Comparison of ENCODE assay signal across 17 cellular contexts in genomic region chr11:25860677-25861445, GRCh38.
DNase-seq lines count a peak whose midpoint lies in the region; ATAC-seq and TF ChIP-seq lines count a peak whose summit lies in the region.
"Had no signal": no experiment of that assay in that cellular context is flagged by ENCODE, and none has a peak within 500 bp of the region (broad histone marks: within the 10 kb centered on the region; RNA-seq: fewer than 3 reads in every experiment).

No MANE protein-coding gene starts in this region.

- intact Hi-C loops in left colon (cut with DNase I, micrococcal nuclease) (no loop called here), left cardiac atrium (cut with DNase I) (no loop called here)

- peaks cover 4% of the 10 kb centered on the region for H3K9me3 Mint-ChIP-seq in activated CD8-positive, alpha-beta memory T cell treated with anti-CD3 and anti-CD28 coated beads, Interleukin-2, amount 10 ng/mL, durations not matched to agents 7 days and 5 days (ENCODE audit: low read depth)
- peaks cover 4 to 10% of the 10 kb centered on the region in 2 donors for H3K9me3 Mint-ChIP-seq in activated naive CD4-positive, alpha-beta T cell treated with anti-CD3 and anti-CD28 coated beads, Interleukin-2, amount 50 U/mL, for 72 hours

- H3K36me3 Mint-ChIP-seq in activated CD8-positive, alpha-beta memory T cell treated with anti-CD3 and anti-CD28 coated beads, Interleukin-2, amount 10 ng/mL, durations not matched to agents 7 days and 5 days, result no peaks in the 10 kb centered on the region
- H3K36me3 Mint-ChIP-seq in activated naive CD4-positive, alpha-beta T cell treated with anti-CD3 and anti-CD28 coated beads, Interleukin-2, amount 50 U/mL, for 72 hours, result no peaks in the 10 kb centered on the region

- H3K4me1 Mint-ChIP-seq in activated CD8-positive, alpha-beta memory T cell treated with anti-CD3 and anti-CD28 coated beads, Interleukin-2, amount 10 ng/mL, durations not matched to agents 7 days and 5 days, result no peaks in the 10 kb centered on the region

- H3K27ac Mint-ChIP-seq in activated CD8-positive, alpha-beta memory T cell treated with anti-CD3 and anti-CD28 coated beads, Interleukin-2, amount 10 ng/mL, durations not matched to agents 7 days and 5 days, result no peak overlapping the region
- H3K27ac Mint-ChIP-seq in activated naive CD4-positive, alpha-beta T cell treated with anti-CD3 and anti-CD28 coated beads, Interleukin-2, amount 50 U/mL, for 72 hours, result no peak overlapping the region
- H3K27ac Mint-ChIP-seq: activated T-cell treated with anti-CD3 and anti-CD28 coated beads, Interleukin-2, amount 50 U/mL, for 24 hours had no signal

- H3K4me3 Mint-ChIP-seq in activated CD8-positive, alpha-beta memory T cell treated with anti-CD3 and anti-CD28 coated beads, Interleukin-2, amount 10 ng/mL, durations not matched to agents 7 days and 5 days, result no peak overlapping the region
- H3K4me3 Mint-ChIP-seq: activated T-cell treated with anti-CD3 and anti-CD28 coated beads, Interleukin-2, amount 50 U/mL, for 24 hours had no signal

- TF ChIP-seq CTCF in choroid plexus epithelial cell (conservative IDR thresholded peaks at IDR 0.05; ENCODE audit: low read depth, low read length), result no peak

- ATAC-seq in left colon (peak; percentile 84), left cardiac atrium (no peak)
- no peak for ATAC-seq in activated CD8-positive, alpha-beta memory T cell treated with anti-CD3 and anti-CD28 coated beads, Interleukin-2, amount 10 ng/mL, durations not matched to agents 7 days and 5 days
- ATAC-seq in activated naive CD4-positive, alpha-beta T cell treated with anti-CD3 and anti-CD28 coated beads, Interleukin-2, amount 50 U/mL, for 72 hours, result no peak
- ATAC-seq: gastrocnemius medialis, upper lobe of right lung had no signal

- CTCF ChIA-PET in activated CD8-positive, alpha-beta memory T cell treated with anti-CD3 and anti-CD28 coated beads, Interleukin-2, amount 10 ng/mL, durations not matched to agents 7 days and 5 days (lab: Charles Lee), result no interaction called here

- DNase-seq in DMS79 (lab: John Stamatoyannopoulos, UW), result peak; percentile 52
- DNase-seq in NCI-H2227 (lab: John Stamatoyannopoulos, UW; ENCODE audit: unreplicated experiment), result peak; percentile 31
- peak; percentile 80 for DNase-seq in choroid plexus epithelial cell (ENCODE audit: low read depth)
- DNase-seq in left colon, result peak in 1 of 2 donors; percentile 30
- DNase-seq in activated CD8-positive, alpha-beta memory T cell treated with anti-CD3 and anti-CD28 coated beads, Interleukin-2, amount 10 ng/mL, durations not matched to agents 7 days and 5 days, result no peak
- DNase-seq in activated naive CD4-positive, alpha-beta T cell treated with anti-CD3 and anti-CD28 coated beads, Interleukin-2, amount 50 U/mL, for 72 hours (ENCODE audit: low spot score in 2 of 2), result no peak
- DNase-seq in left cardiac atrium, result no peak
- DNase-seq in DMS153 (lab: John Stamatoyannopoulos, UW), result no peak
- DNase-seq: activated CD4-positive, alpha-beta T cell treated with anti-CD3 and anti-CD28 coated beads for 4 hours; activated T-cell treated with anti-CD3 and anti-CD28 coated beads, Interleukin-2, amount 50 U/mL, for 24 hours; gastrocnemius medialis; islet precursor cell; NCI-H510A treated with DMSO at 0.1 percent for 48 hours; psoas muscle; T-helper 1 cell; upper lobe of right lung had no signal

- no peak overlapping the region for H3K4me3 ChIP-seq in choroid plexus epithelial cell (ENCODE audit: low read depth, low read length)
- H3K4me3 ChIP-seq: gastrocnemius medialis, HAP-1, psoas muscle, upper lobe of right lung had no signal

- H3K27me3 Mint-ChIP-seq in activated CD8-positive, alpha-beta memory T cell treated with anti-CD3 and anti-CD28 coated beads, Interleukin-2, amount 10 ng/mL, durations not matched to agents 7 days and 5 days, result no peaks in the 10 kb centered on the region
- H3K27me3 Mint-ChIP-seq: activated T-cell treated with anti-CD3 and anti-CD28 coated beads, Interleukin-2, amount 50 U/mL, for 24 hours had no signal

Comparison
In these comparisons a context has a peak if more than half of its experiments do, and no peak if none do; other contexts are left out.
1. DNase-seq: peak in DMS79 (single experiment), NCI-H2227 (single experiment) and choroid plexus epithelial cell (single experiment); none in activated CD8-positive, alpha-beta memory T cell treated with anti-CD3 and anti-CD28 coated beads, Interleukin-2, amount 10 ng/mL, durations not matched to agents 7 days and 5 days (single experiment), activated naive CD4-positive, alpha-beta T cell treated with anti-CD3 and anti-CD28 coated beads, Interleukin-2, amount 50 U/mL, for 72 hours (0 of 2), left cardiac atrium (single experiment) and DMS153 (single experiment).